12 cellular contexts compared by ENCODE assay signal in genomic region chr5:141488591-141489478, GRCh38. TPM values are rescaled to one million over a fixed set of nuclear protein-coding genes. Genes with fewer than 3 reads are reported as not detected.
A peak's percentile ranks its signal among the peaks of the same experiment; 100 is the strongest.
DNase-seq lines count a peak whose midpoint lies in the region; ATAC-seq and TF ChIP-seq lines count a peak whose summit lies in the region.
"Had no signal": no experiment of that assay in that cellular context is flagged by ENCODE, and none has a peak within 500 bp of the region (broad histone marks: within the 10 kb centered on the region; RNA-seq: fewer than 3 reads in every experiment).

Gene PCDHGC5 (plus strand): TSS chr5:141489081. CDS start chr5:141489241, 160 bp downstream.

- H3K27ac ChIP-seq in adrenal gland, result peak within 1 kb of the TSS in 3 of 5 donors; percentile 7 to 77 (median 65)
- H3K27ac ChIP-seq in trophoblast cell (ENCODE audit: low read depth, low read length), result peak within 1 kb of the TSS; percentile 7
- no peak within 1 kb of the TSS for H3K27ac ChIP-seq in H9 (ENCODE audit: insufficient read length, low read depth, low read length)

- H4K12ac ChIP-seq in trophoblast cell (ENCODE audit: low read depth, low read length), result no peak within 1 kb of the TSS

- H3K4me1 Mint-ChIP-seq in H9, result peaks cover 26 to 29% of the 10 kb centered on the region in 2 experiments

- H2AK5ac ChIP-seq in trophoblast cell (ENCODE audit: low read length), result no peak within 1 kb of the TSS
- no peak within 1 kb of the TSS for H2AK5ac ChIP-seq in H9 (ENCODE audit: insufficient read length, low read length)

- H2BK20ac ChIP-seq in H9 (ENCODE audit: low read depth, low read length, poor library complexity, severe bottlenecking), result no peak within 1 kb of the TSS

- H2AFZ ChIP-seq in trophoblast cell (ENCODE audit: insufficient read depth, low read length, poor library complexity), result no peak within 1 kb of the TSS
- no peak within 1 kb of the TSS for H2AFZ ChIP-seq in H9 (ENCODE audit: low read length)

- H3K23ac ChIP-seq in trophoblast cell (ENCODE audit: low read length), result no peak within 1 kb of the TSS
- no peak within 1 kb of the TSS for H3K23ac ChIP-seq in H9 (ENCODE audit: insufficient read length, low read depth, low read length)

- no peaks in the 10 kb centered on the region for H4K20me1 ChIP-seq in H9 (ENCODE audit: control insufficient read depth, insufficient read depth, insufficient read length)

- TF ChIP-seq CTCF in adrenal gland (IDR thresholded peaks at IDR 0.05) (no peak), fibroblast of villous mesenchyme (IDR thresholded peaks at IDR 0.05; ENCODE audit: insufficient read depth, low read depth, low read length) (no peak), H9 (conservative IDR thresholded peaks at IDR 0.05) (no peak)

- H2BK12ac ChIP-seq in trophoblast cell (ENCODE audit: low read length), result no peak within 1 kb of the TSS
- no peak within 1 kb of the TSS for H2BK12ac ChIP-seq in H9 (ENCODE audit: insufficient read length, low read depth, low read length)

- no peaks in the 10 kb centered on the region for H3K36me3 ChIP-seq in adrenal gland (replicated peaks in 1 of 2)
- peaks cover 56% of the 10 kb centered on the region in 2 experiments for H3K36me3 ChIP-seq in trophoblast cell (ENCODE audit: control insufficient read depth in 1 of 2, insufficient read depth in 2 of 2, low read length in 2 of 2)

- H3K9me3 Mint-ChIP-seq in H9, result no peaks in the 10 kb centered on the region

- H3K4me2 ChIP-seq in trophoblast cell (ENCODE audit: low read length), result no peak within 1 kb of the TSS
- no peak within 1 kb of the TSS for H3K4me2 ChIP-seq in H9 (ENCODE audit: insufficient read depth, insufficient read length, low read length)

- H3K4me1 ChIP-seq in adrenal gland (replicated peaks in 1 of 2) (peaks cover 4 to 52% of the 10 kb centered on the region in 2 donors), trophoblast cell (ENCODE audit: control insufficient read depth in 1 of 2, insufficient read depth in 2 of 2, low read length in 2 of 2) (peaks cover 10 to 21% of the 10 kb centered on the region in 2 experiments), H9 (ENCODE audit: insufficient read depth, low read length) (peaks cover 5% of the 10 kb centered on the region; the same call in 1 of the 2 replicates)

- no peak within 1 kb of the TSS for H3K4ac ChIP-seq in trophoblast cell (ENCODE audit: low read depth, low read length)
- no peak within 1 kb of the TSS for H3K4ac ChIP-seq in H9 (ENCODE audit: low read depth, low read length)

- no peak within 1 kb of the TSS for H3K4me3 Mint-ChIP-seq in H9

- H3K79me1 ChIP-seq in trophoblast cell (ENCODE audit: low read length) (no peaks in the 10 kb centered on the region), H9 (ENCODE audit: insufficient read depth, low read depth, low read length, poor library complexity, severe bottlenecking) (no peaks in the 10 kb centered on the region)

- no peak within 1 kb of the TSS for H2BK15ac ChIP-seq in H9 (ENCODE audit: low read depth, low read length)

- H4K91ac ChIP-seq in trophoblast cell (ENCODE audit: low read depth, low read length) (no peak within 1 kb of the TSS), H9 (ENCODE audit: insufficient read length, low read depth, low read length) (no peak within 1 kb of the TSS)

- H3K14ac ChIP-seq in trophoblast cell (ENCODE audit: low read length) (no peak within 1 kb of the TSS), H9 (ENCODE audit: insufficient read depth, low read length) (no peak within 1 kb of the TSS)

- in situ Hi-C loops in G401 (cut with HindIII; ENCODE audit: low sequenced_read_pairs), result no loop called here

- peak within 1 kb of the TSS in 1 of 4 donors; percentile 19 for H3K4me3 ChIP-seq in adrenal gland
- no peak within 1 kb of the TSS for H3K4me3 ChIP-seq in fibroblast of villous mesenchyme (ENCODE audit: low read depth, low read length)
- H3K4me3 ChIP-seq in trophoblast cell (ENCODE audit: low read depth, low read length), result no peak within 1 kb of the TSS

- no peak for ATAC-seq in GM18870 (IDR thresholded peaks at IDR 0.05; ENCODE audit: unreplicated experiment)
- ATAC-seq in GM21390 (IDR thresholded peaks at IDR 0.05; ENCODE audit: unreplicated experiment), result no peak
- ATAC-seq: right cardiac atrium had no signal

- H3K56ac ChIP-seq in H9 (ENCODE audit: insufficient read length, low read depth, low read length), result no peak within 1 kb of the TSS

- peak; percentile 75 for DNase-seq in G401 (ENCODE audit: low spot score)
- peak in 6 of 7 donors; percentile 50 to 77 (median 58) for DNase-seq in adrenal gland
- DNase-seq in fibroblast of villous mesenchyme (ENCODE audit: low read depth), result peak; percentile 52
- no peak for DNase-seq in trophoblast cell
- DNase-seq in H9, result no peak
- DNase-seq in activated CD4-positive, alpha-beta T cell treated with anti-CD3 and anti-CD28 coated beads, Interleukin-2, amount 50 U/mL, for 1 hour, result no peak
- DNase-seq: activated CD4-positive, alpha-beta T cell treated with anti-CD3 and anti-CD28 coated beads for 48 hours; central memory CD4-positive, alpha-beta T cell; KG1; right cardiac atrium had no signal

- intact Hi-C loops in adrenal gland (cut with DNase I), result no loop called here

- 38 to 57% (median 48%) methylated on average over 8 to 13 of the region's 13 CpGs for WGBS in adrenal gland, 4 donors
- WGBS in trophoblast cell (ENCODE audit: extremely low coverage, insufficient coverage, insufficient read length), result no CpG with 5 or more reads among the region's 13 CpGs
- no CpG with 5 or more reads among the region's 13 CpGs for WGBS in H9 (ENCODE audit: extremely low coverage, insufficient read length, low lambda C conversion rate)

- H3K27me3 Mint-ChIP-seq in H9 (ENCODE audit: low read depth), result peaks cover 23% of the 10 kb centered on the region

- H3K18ac ChIP-seq in trophoblast cell (ENCODE audit: low read length) (peak within 1 kb of the TSS; percentile 30), H9 (ENCODE audit: insufficient read length, low read depth, low read length) (no peak within 1 kb of the TSS)

- H4K5ac ChIP-seq in H9 (ENCODE audit: insufficient read length, low read depth, low read length), result no peak within 1 kb of the TSS

- H3K27ac Mint-ChIP-seq in H9, result no peak within 1 kb of the TSS; a peak in 1 of 7 replicates

- no peaks in the 10 kb centered on the region for H3K27me3 ChIP-seq in adrenal gland
- H3K27me3 ChIP-seq in trophoblast cell (ENCODE audit: insufficient read depth, low read length), result peaks cover 9% of the 10 kb centered on the region
- peaks cover 12% of the 10 kb centered on the region; the same call in 1 of the 2 replicates for H3K27me3 ChIP-seq in H9 (ENCODE audit: insufficient read depth, low read length)

- peaks cover 17% of the 10 kb centered on the region for H3K23me2 ChIP-seq in H9 (ENCODE audit: insufficient read length, low read depth, low read length, poor library complexity, severe bottlenecking)

- H2BK120ac ChIP-seq in trophoblast cell (ENCODE audit: insufficient read depth, low read length, poor library complexity) (no peak within 1 kb of the TSS), H9 (ENCODE audit: low read depth, low read length, poor library complexity, severe bottlenecking) (no peak within 1 kb of the TSS)

- H3K9ac ChIP-seq in trophoblast cell (ENCODE audit: low read length) (no peak within 1 kb of the TSS), H9 (ENCODE audit: extremely low read depth, insufficient read length, low read length) (no peak within 1 kb of the TSS)

- peak in 1 of 2 donors; percentile 19 for TF ChIP-seq POLR2A in adrenal gland (IDR thresholded peaks at IDR 0.05)

- peaks cover 16 to 22% (median 16%) of the 10 kb centered on the region in 3 experiments; a peak in 6 of 7 replicates for H3K36me3 Mint-ChIP-seq in H9 (ENCODE audit: insufficient read depth in 1 of 3, low read depth in 3 of 3)

- no peak within 1 kb of the TSS for H2BK5ac ChIP-seq in trophoblast cell (ENCODE audit: low read depth, low read length, poor library complexity)
- H2BK5ac ChIP-seq in H9 (ENCODE audit: insufficient read length, low read length), result no peak within 1 kb of the TSS

- H3T11ph ChIP-seq in H9 (ENCODE audit: low read length), result no peak within 1 kb of the TSS

- H4K8ac ChIP-seq in trophoblast cell (ENCODE audit: low read depth, low read length) (no peak within 1 kb of the TSS), H9 (replicated peaks; ENCODE audit: insufficient read length, low read depth, low read length) (no peak within 1 kb of the TSS)

- no peaks in the 10 kb centered on the region for H3K79me2 ChIP-seq in trophoblast cell (ENCODE audit: control insufficient read depth, insufficient read depth, low read length, poor library complexity)
- H3K79me2 ChIP-seq in H9 (ENCODE audit: insufficient read depth, low read length), result no peaks in the 10 kb centered on the region; the same call in 1 of the 2 replicates

- H3K9me3 ChIP-seq in adrenal gland (replicated peaks in 1 of 3), result no peaks in the 10 kb centered on the region
- H3K9me3 ChIP-seq in trophoblast cell (ENCODE audit: insufficient read depth, low read depth, low read length), result peaks cover 12% of the 10 kb centered on the region
- no peaks in the 10 kb centered on the region for H3K9me3 ChIP-seq in H9 (ENCODE audit: control insufficient read depth, low read depth, low read length)

RNA-seq across cellular contexts. Expression of gene PCDHGC5, which starts in this region (rescaled TPM):
- total RNA-seq in G401 (2014; rRNA removed; shearing (Covaris generic)), result 0.14 and 0.18 TPM in 2 replicates
- total RNA-seq in adrenal gland, result 1 to 10 TPM in 7 of 8 donors, under 1 TPM in 1; 0.77 to 5.2 (median 3.1) TPM
- 1 to 10 TPM in 1 of 3 donors, under 1 TPM in 2; 0.10 to 1.1 (median 0.33) TPM for polyA plus RNA-seq in adrenal gland
- 2.6 TPM in 2 replicates for total RNA-seq in fibroblast of villous mesenchyme
- polyA plus RNA-seq in trophoblast cell (2013), result 0.85 and 0.88 TPM in 2 replicates
- total RNA-seq in H9 (2021), result 0.57 and 0.66 TPM in 2 replicates

Comparison
In these comparisons a context has a peak if more than half of its experiments do, and no peak if none do; other contexts are left out.
1. Peak in DNase-seq in G401; RNA of the gene not detected or under 1 TPM.
2. DNase-seq: peak in adrenal gland (6 of 7) and fibroblast of villous mesenchyme (single experiment); none in trophoblast cell (0 of 2), H9 (single experiment) and activated CD4-positive, alpha-beta T cell treated with anti-CD3 and anti-CD28 coated beads, Interleukin-2, amount 50 U/mL, for 1 hour (single experiment).